ENCODE assay signal across 8 cellular contexts in the genomic region with DNA sequence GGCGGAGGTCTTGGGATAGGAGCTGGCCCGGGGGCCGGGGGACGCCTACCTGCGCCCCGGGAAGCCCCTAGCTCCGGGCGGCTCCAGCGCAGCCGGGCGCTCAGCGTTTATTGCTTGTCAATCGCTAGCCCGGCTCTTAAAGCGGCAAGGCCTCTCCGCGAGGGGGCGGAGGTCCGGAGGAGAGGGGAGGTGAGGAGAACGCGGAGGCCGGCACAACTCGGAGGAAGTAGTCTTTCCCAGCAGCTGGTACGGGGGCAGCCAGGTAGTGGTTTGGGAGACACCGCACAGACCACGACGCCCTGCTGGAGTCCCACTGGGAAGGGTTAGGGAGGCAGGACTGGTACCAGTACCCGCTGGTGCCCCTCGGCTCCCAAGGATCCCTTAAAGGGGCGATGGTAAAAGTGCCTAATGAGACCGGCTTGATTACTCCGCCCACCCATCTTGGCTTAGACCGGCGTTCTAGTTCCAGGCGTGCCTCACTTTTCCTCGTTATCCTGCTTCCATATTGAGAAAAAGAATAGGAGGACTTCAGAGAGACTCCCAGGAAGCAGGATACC. TPM values are rescaled to one million over a fixed set of nuclear protein-coding genes. Genes with fewer than 3 reads are reported as not detected.
DNase-seq lines count a peak whose midpoint lies in the region; ATAC-seq and TF ChIP-seq lines count a peak whose summit lies in the region.

MPP2 (minus strand) TSS at position 112 of the 557 bp plus-strand sequence. CDS start 3,076 bp downstream, outside the sequence.

- no peak for TF ChIP-seq CTCF in activated B cell treated with CpG ODN at 0.5 μM for 24 hours (IDR thresholded peaks at IDR 0.05)
- TF ChIP-seq CTCF in cardiac fibroblast (IDR thresholded peaks at IDR 0.05; ENCODE audit: low read depth, low read length), result peak; percentile 20

- CTCF ChIA-PET in activated B cell treated with CpG ODN at 0.5 μM for 24 hours (lab: Charles Lee), result interaction anchor here (3.2 kb wide), 1 partner anchor 36 kb away, joined by 10 read pairs; no protein-coding TSS in a partner anchor

- H3K36me3 Mint-ChIP-seq in activated B cell treated with CpG ODN at 0.5 μM for 24 hours (ENCODE audit: low read depth), result no peaks in the 10 kb centered on the region

- peaks cover 62% of the 10 kb centered on the region for H3K27me3 ChIP-seq in skeletal muscle satellite cell (ENCODE audit: control insufficient read depth, insufficient read depth, low read length)

- peak within 1 kb of the TSS; percentile 99 for H3K4me2 ChIP-seq in skeletal muscle satellite cell (ENCODE audit: low read length)

- POLR2A ChIA-PET in activated B cell treated with CpG ODN at 0.5 μM for 24 hours (lab: Charles Lee), result no interaction called here

- no peaks in the 10 kb centered on the region for H3K9me3 Mint-ChIP-seq in activated B cell treated with CpG ODN at 0.5 μM for 24 hours

- H3K4me1 Mint-ChIP-seq in activated B cell treated with CpG ODN at 0.5 μM for 24 hours, result peaks cover 23% of the 10 kb centered on the region

- H3K4me3 ChIP-seq in cardiac fibroblast (replicated peaks in 1 of 2; ENCODE audit: low read depth in 2 of 2, low read length in 2 of 2) (peak within 1 kb of the TSS; percentile 64 to 83), skeletal muscle satellite cell (ENCODE audit: low read length) (peak within 1 kb of the TSS; percentile 79)

- DNase-seq in DMS114 treated with DMSO at 0.1 percent for 48 hours (lab: John Stamatoyannopoulos, UW; ENCODE audit: unreplicated experiment) (peak; percentile 66), NCI-H1105 treated with DMSO at 0.1 percent for 48 hours (lab: John Stamatoyannopoulos, UW) (peak; percentile 69), activated B cell treated with CpG ODN at 0.5 μM for 24 hours (peak; percentile 42), cardiac fibroblast (ENCODE audit: low read depth in 2 of 2) (peak; percentile 61 to 70), iPS-NIHi11 (ENCODE audit: low spot score) (peak; percentile 82)

- intact Hi-C loops in activated B cell treated with CpG ODN at 0.5 μM for 24 hours (cut with micrococcal nuclease), result loop anchor here (5.0 to 10.0 kb wide), 2 partner anchors 83 to 100 kb away; no protein-coding TSS in a partner anchor

- H3K9me3 ChIP-seq in skeletal muscle satellite cell (replicated peaks; ENCODE audit: low read length), result no peaks in the 10 kb centered on the region

- H3K4me3 Mint-ChIP-seq in activated B cell treated with CpG ODN at 0.5 μM for 24 hours, result peak within 1 kb of the TSS; percentile 73

- peaks cover 50% of the 10 kb centered on the region for H3K27me3 Mint-ChIP-seq in activated B cell treated with CpG ODN at 0.5 μM for 24 hours

- H3K9ac ChIP-seq in skeletal muscle satellite cell (ENCODE audit: low read depth, low read length), result peak within 1 kb of the TSS; percentile 68

- ATAC-seq in activated B cell treated with CpG ODN at 0.5 μM for 24 hours (ENCODE audit: low read depth), result peak; percentile 63
- ATAC-seq in GM21825 (IDR thresholded peaks at IDR 0.05; ENCODE audit: unreplicated experiment), result no peak
- no peak for ATAC-seq in HG03432 (IDR thresholded peaks at IDR 0.05; ENCODE audit: unreplicated experiment)

- H3K36me3 ChIP-seq in skeletal muscle satellite cell (ENCODE audit: insufficient read depth, low read length), result no peaks in the 10 kb centered on the region

- H3K27ac Mint-ChIP-seq in activated B cell treated with CpG ODN at 0.5 μM for 24 hours, result peak within 1 kb of the TSS; percentile 35

- H3K4me1 ChIP-seq in skeletal muscle satellite cell (ENCODE audit: control insufficient read depth, insufficient read depth, low read length), result peaks cover 25% of the 10 kb centered on the region

RNA-seq across cellular contexts. Expression of gene MPP2, which starts in this region (rescaled TPM):
- total RNA-seq in activated B cell treated with CpG ODN at 0.5 μM for 24 hours, result not detected in 2 replicates
- 2.3 and 3.3 TPM in 2 replicates for total RNA-seq in skeletal muscle satellite cell (2012; rRNA removed)

Comparison
In these comparisons a context has a peak if more than half of its experiments do, and no peak if none do; other contexts are left out.
1. Peak in DNase-seq and ATAC-seq in activated B cell treated with CpG ODN at 0.5 μM for 24 hours; RNA of the gene not detected or under 1 TPM.